ENCODE assay signal across 17 cellular contexts in the genomic region with DNA sequence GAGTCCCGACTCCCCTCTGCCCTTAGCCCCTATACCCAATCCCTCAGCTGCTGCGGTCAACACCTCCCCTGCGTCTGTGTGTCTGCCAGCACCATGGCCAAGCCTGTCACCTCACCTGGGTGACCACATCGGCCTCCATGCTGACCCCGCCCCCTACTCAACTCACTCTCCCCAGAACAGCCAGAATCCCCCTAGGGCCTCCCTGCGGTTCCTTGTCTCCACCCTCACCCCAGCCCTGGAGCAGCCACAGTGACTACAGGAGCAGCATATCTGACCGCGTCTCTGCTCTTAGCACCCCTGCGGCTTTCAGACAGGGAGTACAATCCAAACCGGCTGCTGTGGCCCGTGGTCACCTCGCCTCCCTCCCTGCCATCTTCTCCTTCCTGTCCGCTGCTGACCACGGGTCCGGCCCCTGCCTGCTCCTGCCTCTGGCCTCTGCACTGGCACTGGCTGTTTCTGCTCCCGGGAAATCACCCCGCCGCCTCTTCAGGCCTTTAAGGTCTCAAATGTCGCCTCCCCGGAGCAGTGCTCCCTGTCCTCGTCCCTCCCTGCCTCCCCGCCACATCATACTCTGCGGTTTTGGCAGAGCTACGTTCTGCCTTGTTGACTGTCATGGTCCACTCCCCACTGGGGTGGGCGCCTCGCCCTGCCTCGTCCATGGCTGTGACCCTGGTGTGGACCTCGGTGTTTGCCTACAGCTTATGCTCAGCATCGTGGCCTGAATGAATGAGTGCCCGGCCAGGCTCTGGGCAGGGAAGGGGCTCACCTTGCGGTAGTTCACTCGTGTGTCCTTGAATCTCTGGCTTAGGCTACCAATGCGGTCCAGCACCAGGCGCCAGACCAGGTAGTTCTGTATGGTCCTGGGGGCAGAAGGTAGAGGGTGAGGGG. TPM values are rescaled to one million over a fixed set of nuclear protein-coding genes. Genes with fewer than 3 reads are reported as not detected.
DNase-seq lines count a peak whose midpoint lies in the region; ATAC-seq and TF ChIP-seq lines count a peak whose summit lies in the region.
"Had no signal": no experiment of that assay in that cellular context is flagged by ENCODE, and none has a peak within 500 bp of the region (broad histone marks: within the 10 kb centered on the region; RNA-seq: fewer than 3 reads in every experiment).

No MANE protein-coding gene starts in this region.

- no peak overlapping the region for H3K27ac ChIP-seq in right atrium auricular region
- H3K27ac ChIP-seq in mesenchymal stem cell (ENCODE audit: low read length, poor library complexity, severe bottlenecking), result no peak overlapping the region
- H3K27ac ChIP-seq: breast epithelium, parathyroid adenoma had no signal

- H3K23ac ChIP-seq in mesenchymal stem cell (ENCODE audit: low read length in 2 of 2), result no peak overlapping the region

- no peaks in the 10 kb centered on the region for H3K79me1 ChIP-seq in mesenchymal stem cell (replicated peaks; ENCODE audit: low read length, poor library complexity, severe bottlenecking)

- H3K4me1 Mint-ChIP-seq in activated B cell treated with CpG ODN at 0.5 μM for 24 hours, result no peaks in the 10 kb centered on the region
- H3K4me1 Mint-ChIP-seq in natural killer cell, result peaks cover 0 to 12% of the 10 kb centered on the region in 2 donors

- no peaks in the 10 kb centered on the region for H3K36me3 ChIP-seq in right atrium auricular region
- H3K36me3 ChIP-seq in mesenchymal stem cell (ENCODE audit: control insufficient read depth in 1 of 2, insufficient read depth in 2 of 2, low read depth in 1 of 2, low read length in 2 of 2), result no peaks in the 10 kb centered on the region
- H3K36me3 ChIP-seq: breast epithelium had no signal

- peaks cover 18% of the 10 kb centered on the region for H3K27me3 Mint-ChIP-seq in activated B cell treated with CpG ODN at 0.5 μM for 24 hours
- H3K27me3 Mint-ChIP-seq in natural killer cell (ENCODE audit: low read depth in 2 of 2), result peaks cover 14 to 15% of the 10 kb centered on the region in 2 donors

- CTCF ChIA-PET in activated B cell treated with CpG ODN at 0.5 μM for 24 hours (lab: Charles Lee), result no interaction called here

- DNase-seq in cardiac septum (ENCODE audit: low spot score), result peak; percentile 57
- DNase-seq in right atrium auricular region (ENCODE audit: low spot score), result no peak
- peak; percentile 13 for DNase-seq in activated B cell treated with CpG ODN at 0.5 μM for 24 hours
- DNase-seq in natural killer cell, result no peak
- DNase-seq in mesenchymal stem cell, result no peak
- no peak for DNase-seq in stimulated activated CD4-positive, alpha-beta T cell treated with anti-CD3 and anti-CD28 coated beads, Interleukin-15, amount 100 ng/mL, for 24 hours
- DNase-seq: cortex of kidney, kidney glomerular epithelial cell, mesendoderm, MM.1S, naive B cell, NCI-H1694 treated with DMSO at 0.1 percent for 48 hours had no signal

- H2BK15ac ChIP-seq in mesenchymal stem cell (ENCODE audit: low read depth, poor library complexity, severe bottlenecking), result no peak overlapping the region

- intact Hi-C loops in cardiac septum (cut with DNase I), result no loop called here
- intact Hi-C loops in activated B cell treated with CpG ODN at 0.5 μM for 24 hours (cut with micrococcal nuclease), result no loop called here
- intact Hi-C loops in natural killer cell (cut with micrococcal nuclease), result no loop called here

- POLR2A ChIA-PET in activated B cell treated with CpG ODN at 0.5 μM for 24 hours (lab: Charles Lee), result no interaction called here

- H3K9me3 ChIP-seq in right atrium auricular region, result peaks cover 0 to 22% of the 10 kb centered on the region in 2 donors
- H3K9me3 ChIP-seq in mesenchymal stem cell (ENCODE audit: control insufficient read depth, low read length), result peaks cover 3% of the 10 kb centered on the region

- no peak overlapping the region for H3K4me3 Mint-ChIP-seq in activated B cell treated with CpG ODN at 0.5 μM for 24 hours
- no peak overlapping the region for H3K4me3 Mint-ChIP-seq in natural killer cell
- H3K4me3 Mint-ChIP-seq: naive B cell had no signal

- WGBS in mesenchymal stem cell, result 85% methylated on average over 34 of the region's 34 CpGs

- no peak overlapping the region for H3K14ac ChIP-seq in mesenchymal stem cell (ENCODE audit: low read length in 2 of 2)

- H3K36me3 Mint-ChIP-seq in activated B cell treated with CpG ODN at 0.5 μM for 24 hours (ENCODE audit: low read depth) (no peaks in the 10 kb centered on the region), natural killer cell (no peaks in the 10 kb centered on the region)
- H3K36me3 Mint-ChIP-seq: CD4-positive, CD25-positive, alpha-beta regulatory T cell had no signal

- no peak overlapping the region for H4K8ac ChIP-seq in mesenchymal stem cell (ENCODE audit: low read length)

- H2BK5ac ChIP-seq in mesenchymal stem cell (ENCODE audit: low read depth, low read length, poor library complexity, severe bottlenecking), result no peak overlapping the region

- H3K4me3 ChIP-seq in right atrium auricular region, result no peak overlapping the region
- no peak overlapping the region for H3K4me3 ChIP-seq in mesenchymal stem cell (ENCODE audit: insufficient read depth in 1 of 2, low read depth in 1 of 2, low read length in 2 of 2)
- H3K4me3 ChIP-seq: breast epithelium had no signal

- H3K4ac ChIP-seq in mesenchymal stem cell (ENCODE audit: low read depth in 1 of 2, low read length in 2 of 2), result no peak overlapping the region

- H3K4me2 ChIP-seq in mesenchymal stem cell (ENCODE audit: low read length, poor library complexity, severe bottlenecking), result no peak overlapping the region

- no peak overlapping the region for H2BK12ac ChIP-seq in mesenchymal stem cell (ENCODE audit: low read length in 2 of 2)

- H4K91ac ChIP-seq in mesenchymal stem cell (ENCODE audit: low read length), result no peak overlapping the region

- H3K9me3 Mint-ChIP-seq in activated B cell treated with CpG ODN at 0.5 μM for 24 hours, result peaks cover 3% of the 10 kb centered on the region
- H3K9me3 Mint-ChIP-seq in natural killer cell, result no peaks in the 10 kb centered on the region

- no peak overlapping the region for H2AFZ ChIP-seq in mesenchymal stem cell (ENCODE audit: low read depth, low read length)
- H2AFZ ChIP-seq: parathyroid adenoma had no signal

- no peak overlapping the region for H2BK120ac ChIP-seq in mesenchymal stem cell (ENCODE audit: low read depth, low read length)

- ATAC-seq in activated B cell treated with CpG ODN at 0.5 μM for 24 hours (ENCODE audit: low read depth) (no peak), natural killer cell (peak in 2 of 3 donors; percentile 36 to 71), HG03521 (IDR thresholded peaks at IDR 0.05; ENCODE audit: unreplicated experiment) (no peak), HG03342 (IDR thresholded peaks at IDR 0.05; ENCODE audit: unreplicated experiment) (no peak)

- no peak overlapping the region for H3K18ac ChIP-seq in mesenchymal stem cell (ENCODE audit: low read depth in 1 of 2, low read length in 2 of 2)

- no peaks in the 10 kb centered on the region for H3K27me3 ChIP-seq in right atrium auricular region
- H3K27me3 ChIP-seq in mesenchymal stem cell (ENCODE audit: control insufficient read depth in 1 of 2, insufficient read depth in 1 of 2, low read length in 2 of 2), result peaks cover 14 to 42% of the 10 kb centered on the region in 2 experiments

- no peak for TF ChIP-seq CTCF in right atrium auricular region (IDR thresholded peaks at IDR 0.05)
- TF ChIP-seq CTCF in activated B cell treated with CpG ODN at 0.5 μM for 24 hours (IDR thresholded peaks at IDR 0.05), result no peak
- TF ChIP-seq CTCF in natural killer cell (IDR thresholded peaks at IDR 0.05), result no peak

- H3K27ac Mint-ChIP-seq in activated B cell treated with CpG ODN at 0.5 μM for 24 hours, result no peak overlapping the region
- H3K27ac Mint-ChIP-seq in natural killer cell, result no peak overlapping the region

- H3K9ac ChIP-seq in mesenchymal stem cell (ENCODE audit: low read length), result no peak overlapping the region
- H3K9ac ChIP-seq: parathyroid adenoma had no signal

- H3K4me1 ChIP-seq in right atrium auricular region (peaks cover 0 to 16% of the 10 kb centered on the region in 2 donors), mesenchymal stem cell (ENCODE audit: control insufficient read depth, insufficient read depth, low read depth, low read length) (peaks cover 3% of the 10 kb centered on the region)
- H3K4me1 ChIP-seq: breast epithelium, parathyroid adenoma had no signal

- H2AK5ac ChIP-seq in mesenchymal stem cell (ENCODE audit: low read length, severe bottlenecking), result no peak overlapping the region

RNA-seq across cellular contexts. Expression of gene PRXL2B, which starts 11.1 kb away (rescaled TPM):
- total RNA-seq in cardiac septum (3.4 TPM), right atrium auricular region (1 to 10 TPM; 6.4 to 6.8 TPM), activated B cell treated with CpG ODN at 0.5 μM for 24 hours (12.6 and 13.5 TPM in 2 replicates), natural killer cell (10 to 100 TPM; 11.3 to 15.1 (median 11.6) TPM)
- polyA plus RNA-seq in mesenchymal stem cell (2013, experiment 1 of 2), result 17.2 TPM
- polyA plus RNA-seq in mesenchymal stem cell (2013, experiment 2 of 2), result 17.2 TPM

RNA-seq across cellular contexts. Expression of gene MMEL1, which starts 35.1 kb away (rescaled TPM):
- total RNA-seq in cardiac septum (not detected), right atrium auricular region (not detected), activated B cell treated with CpG ODN at 0.5 μM for 24 hours (not detected in 2 replicates), natural killer cell (1 to 10 TPM in 2 of 3 donors, not detected in 1; 1.3 to 2.0 TPM)
- not detected for polyA plus RNA-seq in mesenchymal stem cell (2013, experiment 1 of 2)
- polyA plus RNA-seq in mesenchymal stem cell (2013, experiment 2 of 2), result not detected

RNA-seq across cellular contexts. Expression of gene TNFRSF14, which starts 41.5 kb away (rescaled TPM):
- total RNA-seq in cardiac septum (13.8 TPM), right atrium auricular region (10 to 100 TPM in 1 of 2 donors, 1 to 10 TPM in 1; 9.2 to 14.5 TPM), activated B cell treated with CpG ODN at 0.5 μM for 24 hours (140 and 148 TPM in 2 replicates), natural killer cell (100 to 1,000 TPM; 228 to 266 (median 262) TPM)
- polyA plus RNA-seq in mesenchymal stem cell (2013, experiment 1 of 2), result 0.73 TPM
- polyA plus RNA-seq in mesenchymal stem cell (2013, experiment 2 of 2), result 0.89 TPM

Comparison
In these comparisons a context has a peak if more than half of its experiments do, and no peak if none do; other contexts are left out.
1. DNase-seq: peak in cardiac septum (single experiment) and activated B cell treated with CpG ODN at 0.5 μM for 24 hours (single experiment); none in right atrium auricular region (single experiment), natural killer cell (single experiment), mesenchymal stem cell (single experiment) and stimulated activated CD4-positive, alpha-beta T cell treated with anti-CD3 and anti-CD28 coated beads, Interleukin-15, amount 100 ng/mL, for 24 hours (single experiment).
2. ATAC-seq: peak in natural killer cell (2 of 3); none in activated B cell treated with CpG ODN at 0.5 μM for 24 hours (single experiment), HG03521 (single experiment) and HG03342 (single experiment).